ENCODE assay signal across 12 cellular contexts in the genomic region with DNA sequence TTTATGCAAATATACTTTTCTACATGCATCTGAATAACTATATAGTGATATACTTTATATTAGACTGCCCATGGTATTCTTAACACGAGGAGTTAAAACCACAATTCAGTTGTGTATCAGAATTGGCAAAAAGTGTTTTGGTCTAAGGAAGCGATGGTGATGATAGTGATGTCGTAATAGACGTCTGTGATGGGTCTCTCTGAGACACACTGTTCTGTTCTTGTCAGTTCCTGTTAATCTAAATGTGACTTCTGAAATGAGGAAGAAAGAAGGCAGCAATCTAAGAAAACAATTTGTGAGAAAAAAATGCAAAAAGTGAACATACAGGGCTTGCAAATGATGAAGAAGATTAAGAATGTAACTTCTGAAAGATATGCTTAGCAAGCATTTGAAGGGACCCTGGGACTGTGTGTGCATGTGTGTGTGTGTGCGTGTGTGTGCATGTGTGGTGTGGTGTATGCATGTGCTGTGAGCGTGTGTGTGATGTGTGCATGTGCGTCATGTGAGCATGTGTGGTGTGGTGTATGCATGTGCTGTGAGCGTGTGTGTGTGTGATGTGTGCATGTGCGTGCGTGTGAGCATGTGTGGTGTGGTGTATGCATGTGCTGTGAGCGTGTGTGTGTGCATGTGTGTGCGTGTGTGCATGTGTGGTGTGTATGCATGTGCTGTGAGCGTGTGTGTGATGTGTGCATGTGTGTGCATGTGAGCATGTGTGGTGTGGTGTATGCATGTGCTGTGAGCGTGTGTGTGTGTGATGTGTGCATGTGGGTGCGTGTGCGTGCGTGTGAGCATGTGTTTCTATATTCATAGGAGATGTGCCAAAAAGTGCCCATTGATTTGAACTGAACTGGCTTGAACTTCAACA.
DNase-seq lines count a peak whose midpoint lies in the region; ATAC-seq and TF ChIP-seq lines count a peak whose summit lies in the region.
"Had no signal": no experiment of that assay in that cellular context is flagged by ENCODE, and none has a peak within 500 bp of the region (broad histone marks: within the 10 kb centered on the region; RNA-seq: fewer than 3 reads in every experiment).

No MANE protein-coding gene starts in this region.

- H3K9ac ChIP-seq in mesenchymal stem cell (ENCODE audit: low read length): no peak overlapping the region

- peak overlapping the region in 1 of 2 experiments; percentile 88 for H3K14ac ChIP-seq in mesenchymal stem cell (ENCODE audit: low read length in 2 of 2)

- no peak overlapping the region for H2BK5ac ChIP-seq in mesenchymal stem cell (ENCODE audit: low read depth, low read length, poor library complexity, severe bottlenecking)

- H3K27ac ChIP-seq in mesenchymal stem cell (ENCODE audit: low read length, poor library complexity, severe bottlenecking) (no peak overlapping the region), transverse colon (peak overlapping the region in 2 of 4 donors; percentile 22 to 61)

- intact Hi-C loops in dendritic cell treated with granulocyte-macrophage colony-stimulating factor and Interleukin-4, amounts not matched to agents 40 ng/mL and 50 ng/mL, for 4 days (cut with micrococcal nuclease): loop anchor here (2.0 to 5.0 kb wide), 3 partner anchors 43 to 483 kb away; partner anchors contain the start of gene IRS2
- intact Hi-C loops in transverse colon (cut with DNase I; ENCODE audit: low total_unique reads): no loop called here

- no peaks in the 10 kb centered on the region for H3K9me3 Mint-ChIP-seq in dendritic cell treated with granulocyte-macrophage colony-stimulating factor and Interleukin-4, amounts not matched to agents 40 ng/mL and 50 ng/mL, for 4 days
- H3K9me3 Mint-ChIP-seq: activated naive CD8-positive, alpha-beta T cell treated with anti-CD3 and anti-CD28 coated beads for 36 hours had no signal

- H2BK12ac ChIP-seq in mesenchymal stem cell (ENCODE audit: low read length in 2 of 2): peak overlapping the region in 1 of 2 experiments; percentile 64

- H3K4me1 ChIP-seq in mesenchymal stem cell (ENCODE audit: control insufficient read depth, insufficient read depth, low read depth, low read length) (no peaks in the 10 kb centered on the region), transverse colon (peaks cover 0 to 4% (median 0%) of the 10 kb centered on the region in 4 donors)
- H3K4me1 ChIP-seq: HAP-1 had no signal

- in situ Hi-C loops in transverse colon (cut with MboI; ENCODE audit: low pct_ligation_motif_present in 1 of 4, low pct_unique_long_range_greater_than_20kb in 1 of 4, low sequenced_read_pairs in 3 of 4): no loop called here

- no peaks in the 10 kb centered on the region for H3K79me1 ChIP-seq in mesenchymal stem cell (replicated peaks; ENCODE audit: low read length, poor library complexity, severe bottlenecking)

- no peaks in the 10 kb centered on the region for H3K27me3 Mint-ChIP-seq in dendritic cell treated with granulocyte-macrophage colony-stimulating factor and Interleukin-4, amounts not matched to agents 40 ng/mL and 50 ng/mL, for 4 days

- WGBS in mesenchymal stem cell: 82% methylated on average over 17 of the region's 17 CpGs
- WGBS in transverse colon (ENCODE audit: low coverage in 1 of 2), 2 donors: 79 to 85% methylated on average over 13 to 17 of the region's 17 CpGs

- peak overlapping the region; percentile 48 for H3K4me3 Mint-ChIP-seq in dendritic cell treated with granulocyte-macrophage colony-stimulating factor and Interleukin-4, amounts not matched to agents 40 ng/mL and 50 ng/mL, for 4 days
- H3K4me3 Mint-ChIP-seq: activated naive CD8-positive, alpha-beta T cell treated with anti-CD3 and anti-CD28 coated beads for 36 hours had no signal

- no peak overlapping the region for H2BK120ac ChIP-seq in mesenchymal stem cell (ENCODE audit: low read depth, low read length)

- no peak overlapping the region for H2AFZ ChIP-seq in mesenchymal stem cell (ENCODE audit: low read depth, low read length)

- H3K4me2 ChIP-seq in mesenchymal stem cell (ENCODE audit: low read length, poor library complexity, severe bottlenecking): no peak overlapping the region

- H4K91ac ChIP-seq in mesenchymal stem cell (ENCODE audit: low read length): peak overlapping the region; percentile 22

- no peaks in the 10 kb centered on the region for H3K36me3 Mint-ChIP-seq in dendritic cell treated with granulocyte-macrophage colony-stimulating factor and Interleukin-4, amounts not matched to agents 40 ng/mL and 50 ng/mL, for 4 days (ENCODE audit: low read depth)
- H3K36me3 Mint-ChIP-seq: activated naive CD8-positive, alpha-beta T cell treated with anti-CD3 and anti-CD28 coated beads for 36 hours had no signal

- no peak for TF ChIP-seq CTCF in transverse colon (IDR thresholded peaks at IDR 0.05)

- no peaks in the 10 kb centered on the region for H3K27me3 ChIP-seq in mesenchymal stem cell (ENCODE audit: control insufficient read depth in 1 of 2, insufficient read depth in 1 of 2, low read length in 2 of 2)
- H3K27me3 ChIP-seq in transverse colon: peaks cover 2% of the 10 kb centered on the region

- peaks cover 54% of the 10 kb centered on the region for H3K4me1 Mint-ChIP-seq in dendritic cell treated with granulocyte-macrophage colony-stimulating factor and Interleukin-4, amounts not matched to agents 40 ng/mL and 50 ng/mL, for 4 days (ENCODE audit: low read depth)
- H3K4me1 Mint-ChIP-seq: activated naive CD8-positive, alpha-beta T cell treated with anti-CD3 and anti-CD28 coated beads for 36 hours had no signal

- H3K4me3 ChIP-seq in mesenchymal stem cell (ENCODE audit: insufficient read depth in 1 of 2, low read depth in 1 of 2, low read length in 2 of 2) (peak overlapping the region in 1 of 2 experiments; percentile 40), transverse colon (no peak overlapping the region)
- H3K4me3 ChIP-seq: HAP-1 had no signal

- H2BK15ac ChIP-seq in mesenchymal stem cell (ENCODE audit: low read depth, poor library complexity, severe bottlenecking): no peak overlapping the region

- no peak for TF ChIP-seq POLR2A in transverse colon (IDR thresholded peaks at IDR 0.05)

- H3K36me3 ChIP-seq in mesenchymal stem cell (ENCODE audit: control insufficient read depth in 1 of 2, insufficient read depth in 2 of 2, low read depth in 1 of 2, low read length in 2 of 2) (no peaks in the 10 kb centered on the region), transverse colon (no peaks in the 10 kb centered on the region)
- H3K36me3 ChIP-seq: HAP-1 had no signal

- H3K18ac ChIP-seq in mesenchymal stem cell (ENCODE audit: low read depth in 1 of 2, low read length in 2 of 2): peak overlapping the region in 1 of 2 experiments; percentile 92

- H3K9me3 ChIP-seq in mesenchymal stem cell (ENCODE audit: control insufficient read depth, low read length) (no peaks in the 10 kb centered on the region), transverse colon (no peaks in the 10 kb centered on the region)
- H3K9me3 ChIP-seq: HAP-1 had no signal

- peak overlapping the region; percentile 86 for H3K27ac Mint-ChIP-seq in dendritic cell treated with granulocyte-macrophage colony-stimulating factor and Interleukin-4, amounts not matched to agents 40 ng/mL and 50 ng/mL, for 4 days
- H3K27ac Mint-ChIP-seq: activated naive CD8-positive, alpha-beta T cell treated with anti-CD3 and anti-CD28 coated beads for 36 hours had no signal

- H2AK5ac ChIP-seq in mesenchymal stem cell (ENCODE audit: low read length, severe bottlenecking): no peak overlapping the region

- H4K8ac ChIP-seq in mesenchymal stem cell (ENCODE audit: low read length): no peak overlapping the region

- DNase-seq in NAMALWA (ENCODE audit: low spot score) (peak; percentile 55), mesenchymal stem cell (peak; percentile 55), transverse colon (no peak), NCI-H2196 (lab: John Stamatoyannopoulos, UW; ENCODE audit: unreplicated experiment) (no peak)
- DNase-seq: activated CD4-positive, alpha-beta T cell treated with anti-CD3 and anti-CD28 coated beads, Interleukin-2, amount 50 U/mL, for 4 hours; activated naive CD8-positive, alpha-beta T cell treated with anti-CD3 and anti-CD28 coated beads for 36 hours; NCI-H187 treated with DMSO at 0.1 percent for 48 hours; stimulated activated naive CD8-positive, alpha-beta T cell treated with anti-CD3 and anti-CD28 coated beads, Interleukin-15, Interleukin-2, amounts not matched to agents 100 U/mL and 50 U/mL, for 24 hours had no signal

- peak; percentile 80 for TF ChIP-seq EP300 in transverse colon (IDR thresholded peaks at IDR 0.05; ENCODE audit: low read depth)

- no peak overlapping the region for H3K23ac ChIP-seq in mesenchymal stem cell (ENCODE audit: low read length in 2 of 2)

- ATAC-seq in HG02588 (IDR thresholded peaks at IDR 0.05; ENCODE audit: unreplicated experiment) (no peak), GM21717 (IDR thresholded peaks at IDR 0.05; ENCODE audit: unreplicated experiment) (no peak)
- ATAC-seq: stimulated activated naive CD8-positive, alpha-beta T cell treated with anti-CD3 and anti-CD28 coated beads, Interleukin-15, Interleukin-2, amounts not matched to agents 100 U/mL and 50 U/mL, for 24 hours had no signal

- no peak overlapping the region for H3K4ac ChIP-seq in mesenchymal stem cell (ENCODE audit: low read depth in 1 of 2, low read length in 2 of 2)

Comparison
In these comparisons a context has a peak if more than half of its experiments do, and no peak if none do; other contexts are left out.
1. DNase-seq: peak in NAMALWA (single experiment) and mesenchymal stem cell (single experiment); none in transverse colon (single experiment) and NCI-H2196 (single experiment).